ENCODE assay signal across 1 cellular context in genomic region chr19:11813801-11814706, GRCh38.
TF ChIP-seq lines count a peak whose summit lies in the region.

TSS of gene ZNF440 (plus strand) at chr19:11814273. CDS start at chr19:11814448, 175 bp downstream.

TF ChIP-seq in GM12878, 131 proteins besides CTCF, POLR2A, EP300 and RAD21 (continued from another document and continues in another):
- no peak for TF ChIP-seq ETV6 (conservative IDR thresholded peaks at IDR 0.05 in 1 of 2, IDR thresholded peaks at IDR 0.05 in 1 of 2; ENCODE audit: borderline replicate concordance in 1 of 2, low read depth in 1 of 2)
- no peak for TF ChIP-seq EZH2 (IDR thresholded peaks at IDR 0.05; ENCODE audit: borderline replicate concordance, control insufficient read depth, low read depth, low read length)
- TF ChIP-seq, protein P1, sequence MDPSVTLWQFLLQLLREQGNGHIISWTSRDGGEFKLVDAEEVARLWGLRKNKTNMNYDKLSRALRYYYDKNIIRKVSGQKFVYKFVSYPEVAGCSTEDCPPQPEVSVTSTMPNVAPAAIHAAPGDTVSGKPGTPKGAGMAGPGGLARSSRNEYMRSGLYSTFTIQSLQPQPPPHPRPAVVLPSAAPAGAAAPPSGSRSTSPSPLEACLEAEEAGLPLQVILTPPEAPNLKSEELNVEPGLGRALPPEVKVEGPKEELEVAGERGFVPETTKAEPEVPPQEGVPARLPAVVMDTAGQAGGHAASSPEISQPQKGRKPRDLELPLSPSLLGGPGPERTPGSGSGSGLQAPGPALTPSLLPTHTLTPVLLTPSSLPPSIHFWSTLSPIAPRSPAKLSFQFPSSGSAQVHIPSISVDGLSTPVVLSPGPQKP (IDR thresholded peaks at IDR 0.05; ENCODE audit: low read depth, low read length): no peak
- no peak for TF ChIP-seq MYC (IDR thresholded peaks at IDR 0.05; ENCODE audit: insufficient read depth, insufficient read length, insufficient replicate concordance, low read length, severe bottlenecking)
- TF ChIP-seq NR2F1 (conservative IDR thresholded peaks at IDR 0.05): no peak
- TF ChIP-seq E2F4 (IDR thresholded peaks at IDR 0.05; ENCODE audit: low read depth, low read length): no peak
- peak; percentile 72; the same call in 1 of the 2 replicates for TF ChIP-seq SIN3A (IDR thresholded peaks at IDR 0.05; ENCODE audit: low read depth, low read length)
- TF ChIP-seq YBX1 (IDR thresholded peaks at IDR 0.05): no peak
- no peak for TF ChIP-seq MTA2 (IDR thresholded peaks at IDR 0.05; ENCODE audit: low read depth)
- TF ChIP-seq EED (IDR thresholded peaks at IDR 0.05; ENCODE audit: low read depth): peak; percentile 10; the same call in 1 of the 2 replicates
- no peak for TF ChIP-seq BCLAF1 (IDR thresholded peaks at IDR 0.05)
- no peak for TF ChIP-seq ZBTB4 (CRISPR knock-in tag; IDR thresholded peaks at IDR 0.05)
- peak; percentile 54 for TF ChIP-seq KLF5 (IDR thresholded peaks at IDR 0.05; ENCODE audit: partially characterized antibody)
- TF ChIP-seq ZNF207 (IDR thresholded peaks at IDR 0.05; ENCODE audit: borderline replicate concordance): no peak
- no peak for TF ChIP-seq SMC3 (IDR thresholded peaks at IDR 0.05; ENCODE audit: borderline replicate concordance, low read length)
- TF ChIP-seq, protein P2, sequence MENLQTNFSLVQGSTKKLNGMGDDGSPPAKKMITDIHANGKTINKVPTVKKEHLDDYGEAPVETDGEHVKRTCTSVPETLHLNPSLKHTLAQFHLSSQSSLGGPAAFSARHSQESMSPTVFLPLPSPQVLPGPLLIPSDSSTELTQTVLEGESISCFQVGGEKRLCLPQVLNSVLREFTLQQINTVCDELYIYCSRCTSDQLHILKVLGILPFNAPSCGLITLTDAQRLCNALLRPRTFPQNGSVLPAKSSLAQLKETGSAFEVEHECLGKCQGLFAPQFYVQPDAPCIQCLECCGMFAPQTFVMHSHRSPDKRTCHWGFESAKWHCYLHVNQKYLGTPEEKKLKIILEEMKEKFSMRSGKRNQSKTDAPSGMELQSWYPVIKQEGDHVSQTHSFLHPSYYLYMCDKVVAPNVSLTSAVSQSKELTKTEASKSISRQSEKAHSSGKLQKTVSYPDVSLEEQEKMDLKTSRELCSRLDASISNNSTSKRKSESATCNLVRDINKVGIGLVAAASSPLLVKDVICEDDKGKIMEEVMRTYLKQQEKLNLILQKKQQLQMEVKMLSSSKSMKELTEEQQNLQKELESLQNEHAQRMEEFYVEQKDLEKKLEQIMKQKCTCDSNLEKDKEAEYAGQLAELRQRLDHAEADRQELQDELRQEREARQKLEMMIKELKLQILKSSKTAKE (IDR thresholded peaks at IDR 0.05; ENCODE audit: low read depth, poor library complexity, severe bottlenecking): no peak
- TF ChIP-seq ZSCAN29 (IDR thresholded peaks at IDR 0.05): no peak
- TF ChIP-seq, protein P3, sequence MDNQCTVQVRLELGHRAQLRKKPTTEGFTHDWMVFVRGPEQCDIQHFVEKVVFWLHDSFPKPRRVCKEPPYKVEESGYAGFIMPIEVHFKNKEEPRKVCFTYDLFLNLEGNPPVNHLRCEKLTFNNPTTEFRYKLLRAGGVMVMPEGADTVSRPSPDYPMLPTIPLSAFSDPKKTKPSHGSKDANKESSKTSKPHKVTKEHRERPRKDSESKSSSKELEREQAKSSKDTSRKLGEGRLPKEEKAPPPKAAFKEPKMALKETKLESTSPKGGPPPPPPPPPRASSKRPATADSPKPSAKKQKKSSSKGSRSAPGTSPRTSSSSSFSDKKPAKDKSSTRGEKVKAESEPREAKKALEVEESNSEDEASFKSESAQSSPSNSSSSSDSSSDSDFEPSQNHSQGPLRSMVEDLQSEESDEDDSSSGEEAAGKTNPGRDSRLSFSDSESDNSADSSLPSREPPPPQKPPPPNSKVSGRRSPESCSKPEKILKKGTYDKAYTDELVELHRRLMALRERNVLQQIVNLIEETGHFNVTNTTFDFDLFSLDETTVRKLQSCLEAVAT (IDR thresholded peaks at IDR 0.05): no peak
- TF ChIP-seq USF2 (IDR thresholded peaks at IDR 0.05; ENCODE audit: borderline replicate concordance, low read depth, low read length): no peak
- TF ChIP-seq, protein P4, sequence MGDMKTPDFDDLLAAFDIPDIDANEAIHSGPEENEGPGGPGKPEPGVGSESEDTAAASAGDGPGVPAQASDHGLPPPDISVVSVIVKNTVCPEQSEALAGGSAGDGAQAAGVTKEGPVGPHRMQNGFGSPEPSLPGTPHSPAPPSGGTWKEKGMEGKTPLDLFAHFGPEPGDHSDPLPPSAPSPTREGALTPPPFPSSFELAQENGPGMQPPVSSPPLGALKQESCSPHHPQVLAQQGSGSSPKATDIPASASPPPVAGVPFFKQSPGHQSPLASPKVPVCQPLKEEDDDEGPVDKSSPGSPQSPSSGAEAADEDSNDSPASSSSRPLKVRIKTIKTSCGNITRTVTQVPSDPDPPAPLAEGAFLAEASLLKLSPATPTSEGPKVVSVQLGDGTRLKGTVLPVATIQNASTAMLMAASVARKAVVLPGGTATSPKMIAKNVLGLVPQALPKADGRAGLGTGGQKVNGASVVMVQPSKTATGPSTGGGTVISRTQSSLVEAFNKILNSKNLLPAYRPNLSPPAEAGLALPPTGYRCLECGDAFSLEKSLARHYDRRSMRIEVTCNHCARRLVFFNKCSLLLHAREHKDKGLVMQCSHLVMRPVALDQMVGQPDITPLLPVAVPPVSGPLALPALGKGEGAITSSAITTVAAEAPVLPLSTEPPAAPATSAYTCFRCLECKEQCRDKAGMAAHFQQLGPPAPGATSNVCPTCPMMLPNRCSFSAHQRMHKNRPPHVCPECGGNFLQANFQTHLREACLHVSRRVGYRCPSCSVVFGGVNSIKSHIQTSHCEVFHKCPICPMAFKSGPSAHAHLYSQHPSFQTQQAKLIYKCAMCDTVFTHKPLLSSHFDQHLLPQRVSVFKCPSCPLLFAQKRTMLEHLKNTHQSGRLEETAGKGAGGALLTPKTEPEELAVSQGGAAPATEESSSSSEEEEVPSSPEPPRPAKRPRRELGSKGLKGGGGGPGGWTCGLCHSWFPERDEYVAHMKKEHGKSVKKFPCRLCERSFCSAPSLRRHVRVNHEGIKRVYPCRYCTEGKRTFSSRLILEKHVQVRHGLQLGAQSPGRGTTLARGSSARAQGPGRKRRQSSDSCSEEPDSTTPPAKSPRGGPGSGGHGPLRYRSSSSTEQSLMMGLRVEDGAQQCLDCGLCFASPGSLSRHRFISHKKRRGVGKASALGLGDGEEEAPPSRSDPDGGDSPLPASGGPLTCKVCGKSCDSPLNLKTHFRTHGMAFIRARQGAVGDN (IDR thresholded peaks at IDR 0.05): no peak
- no peak for TF ChIP-seq ZBTB33 (IDR thresholded peaks at IDR 0.05)
- no peak for TF ChIP-seq CHD4 (IDR thresholded peaks at IDR 0.05)
- TF ChIP-seq RBBP5 (conservative IDR thresholded peaks at IDR 0.05): no peak
- TF ChIP-seq POU2F2 (IDR thresholded peaks at IDR 0.05; ENCODE audit: borderline replicate concordance, low read depth, low read length): 0 out of 3 replicates have a peak, but pooled peaks have one; percentile 22
- 0 out of 2 replicates have a peak, but pooled peaks have one; percentile 10 for TF ChIP-seq TCF12 (IDR thresholded peaks at IDR 0.05; ENCODE audit: low read depth, low read length)
- TF ChIP-seq FOXM1 (IDR thresholded peaks at IDR 0.05; ENCODE audit: low read depth, low read length): no peak
- no peak for TF ChIP-seq KAT2A (conservative IDR thresholded peaks at IDR 0.05; ENCODE audit: control insufficient read depth, low read depth, low read length)
- no peak for TF ChIP-seq TBL1XR1 (IDR thresholded peaks at IDR 0.05; ENCODE audit: low read depth, low read length)
- TF ChIP-seq BRCA1 (IDR thresholded peaks at IDR 0.05; ENCODE audit: low read depth, low read length): no peak
- TF ChIP-seq, protein P5, sequence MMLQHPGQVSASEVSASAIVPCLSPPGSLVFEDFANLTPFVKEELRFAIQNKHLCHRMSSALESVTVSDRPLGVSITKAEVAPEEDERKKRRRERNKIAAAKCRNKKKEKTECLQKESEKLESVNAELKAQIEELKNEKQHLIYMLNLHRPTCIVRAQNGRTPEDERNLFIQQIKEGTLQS (IDR thresholded peaks at IDR 0.05; ENCODE audit: borderline replicate concordance, extremely low read depth, low read depth, low read length): no peak
- TF ChIP-seq ATF7 (IDR thresholded peaks at IDR 0.05; ENCODE audit: low read depth): 0 out of 2 replicates have a peak, but pooled peaks have one; percentile 24
- TF ChIP-seq BACH1 (IDR thresholded peaks at IDR 0.05; ENCODE audit: borderline replicate concordance): no peak
- TF ChIP-seq POLR2AphosphoS5 (IDR thresholded peaks at IDR 0.05; ENCODE audit: low read length): peak; percentile 89
